In the genomic region with DNA sequence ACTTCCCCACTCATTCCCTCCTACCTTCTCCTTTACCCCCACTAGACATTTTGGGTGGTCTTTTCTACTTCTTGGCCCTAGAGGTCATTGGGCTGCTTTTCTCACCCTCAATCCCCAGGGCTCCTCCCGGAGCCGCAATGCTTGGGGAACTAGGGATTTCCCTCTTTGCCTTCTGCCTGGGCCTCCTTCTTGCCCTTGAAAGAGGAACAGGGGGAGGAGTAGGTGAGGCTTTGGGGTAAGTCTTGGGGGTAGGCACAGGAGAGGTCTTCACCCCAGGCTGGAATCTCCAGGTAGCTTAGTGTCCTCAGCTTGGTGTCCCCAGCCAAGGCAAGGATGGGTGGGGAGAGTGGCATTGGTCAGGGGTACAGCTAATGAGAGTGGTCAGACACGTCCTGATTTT, we compare ENCODE assay signal across 22 cellular contexts. TPM values are rescaled to one million over a fixed set of nuclear protein-coding genes. Genes with fewer than 3 reads are reported as not detected.
"Had no signal": no experiment of that assay in that cellular context is flagged by ENCODE, and none has a peak within 500 bp of the region (broad histone marks: within the 10 kb centered on the region; RNA-seq: fewer than 3 reads in every experiment).

No MANE protein-coding gene starts in this region.

- H3K4me3 ChIP-seq: body of pancreas, esophagus squamous epithelium, psoas muscle, right lobe of liver, thyroid gland, uterus had no signal

- DNase-seq: activated CD4-positive, alpha-beta T cell treated with anti-CD3 and anti-CD28 coated beads for 36 hours; activated CD8-positive, alpha-beta T cell treated with anti-CD3 and anti-CD28 coated beads for 36 hours; activated effector memory CD4-positive, alpha-beta T cell treated with anti-CD3 and anti-CD28 coated beads, Interleukin-2, amount 50 U/mL, for 16 hours; activated T-cell treated with anti-CD3 and anti-CD28 coated beads, Interleukin-2, amount 50 U/mL, for 4 hours; amygdala; body of pancreas; caudate nucleus; esophagus squamous epithelium; glutamatergic neuron; kidney glomerular epithelial cell; psoas muscle; right lobe of liver; stimulated activated CD4-positive, alpha-beta T cell treated with anti-CD3 and anti-CD28 coated beads, Interleukin-1b, Interleukin-23, amount 100 ng/mL, for 48 hours; T1000; thyroid gland; uterus had no signal

- H3K9me3 Mint-ChIP-seq: activated T-cell treated with anti-CD3 and anti-CD28 coated beads, Interleukin-2, amount 50 U/mL, for 4 hours had no signal

- H3K27me3 Mint-ChIP-seq: activated CD4-positive, alpha-beta T cell treated with anti-CD3 and anti-CD28 coated beads for 36 hours; activated CD8-positive, alpha-beta T cell treated with anti-CD3 and anti-CD28 coated beads for 36 hours had no signal

- ATAC-seq: activated CD4-positive, alpha-beta T cell treated with anti-CD3 and anti-CD28 coated beads for 36 hours; activated CD8-positive, alpha-beta T cell treated with anti-CD3 and anti-CD28 coated beads for 36 hours; activated naive CD4-positive, alpha-beta T cell treated with anti-CD3 and anti-CD28 coated beads, Interleukin-2, amount 50 U/mL, for 72 hours; activated T-cell treated with anti-CD3 and anti-CD28 coated beads, Interleukin-2, amount 50 U/mL, for 4 hours; body of pancreas; psoas muscle; right lobe of liver had no signal

- H3K27ac Mint-ChIP-seq: activated CD4-positive, alpha-beta T cell treated with anti-CD3 and anti-CD28 coated beads for 36 hours; activated CD8-positive, alpha-beta T cell treated with anti-CD3 and anti-CD28 coated beads for 36 hours had no signal

- H3K4me3 Mint-ChIP-seq: activated CD4-positive, alpha-beta T cell treated with anti-CD3 and anti-CD28 coated beads for 36 hours; activated CD8-positive, alpha-beta T cell treated with anti-CD3 and anti-CD28 coated beads for 36 hours; activated T-cell treated with anti-CD3 and anti-CD28 coated beads, Interleukin-2, amount 50 U/mL, for 4 hours; nephron had no signal

RNA-seq across cellular contexts. Expression of a gene that starts 56.2 kb away (rescaled TPM):
- total RNA-seq: activated CD4-positive, alpha-beta T cell treated with anti-CD3 and anti-CD28 coated beads for 36 hours; activated CD8-positive, alpha-beta T cell treated with anti-CD3 and anti-CD28 coated beads for 36 hours; activated naive CD4-positive, alpha-beta T cell treated with anti-CD3 and anti-CD28 coated beads, Interleukin-2, amount 50 U/mL, for 72 hours; activated T-cell treated with anti-CD3 and anti-CD28 coated beads, Interleukin-2, amount 50 U/mL, for 4 hours; endothelial cell of umbilical vein; fibroblast of villous mesenchyme; lower leg skin; omental fat pad; thyroid gland had no signal
